ENCODE assay signal across 10 cellular contexts in genomic region chr17:5049314-5049819, GRCh38. TPM values are rescaled to one million over a fixed set of nuclear protein-coding genes. Genes with fewer than 3 reads are reported as not detected.
DNase-seq lines count a peak whose midpoint lies in the region; ATAC-seq and TF ChIP-seq lines count a peak whose summit lies in the region.
"Had no signal": no experiment of that assay in that cellular context is flagged by ENCODE, and none has a peak within 500 bp of the region (broad histone marks: within the 10 kb centered on the region; RNA-seq: fewer than 3 reads in every experiment).

No MANE protein-coding gene starts in this region.

- H3K27ac Mint-ChIP-seq in H9 (peak overlapping the region; percentile 44 to 64 (median 46); a peak in 4 of 7 replicates), chondrocyte (ENCODE audit: unreplicated experiment) (no peak overlapping the region)

- H3K4me3 Mint-ChIP-seq in H9 (no peak overlapping the region), chondrocyte (ENCODE audit: unreplicated experiment) (no peak overlapping the region)

- H3K79me1 ChIP-seq in H9 (ENCODE audit: insufficient read depth, low read depth, low read length, poor library complexity, severe bottlenecking): no peaks in the 10 kb centered on the region

- no peak overlapping the region for H3K23ac ChIP-seq in H9 (ENCODE audit: insufficient read length, low read depth, low read length)

- H3K9me3 Mint-ChIP-seq in H9 (no peaks in the 10 kb centered on the region; a peak in 1 of 5 replicates), chondrocyte (ENCODE audit: low read depth) (no peaks in the 10 kb centered on the region)

- H4K91ac ChIP-seq in H9 (ENCODE audit: insufficient read length, low read depth, low read length): no peak overlapping the region

- H3K4me3 ChIP-seq in heart right ventricle: no peak overlapping the region
- H3K4me3 ChIP-seq: lung had no signal

- H3K27ac ChIP-seq in H9 (ENCODE audit: insufficient read length, low read depth, low read length) (no peak overlapping the region), heart right ventricle (peak overlapping the region in 9 of 10 donors; percentile 41 to 85 (median 65))

- H4K5ac ChIP-seq in H9 (ENCODE audit: insufficient read length, low read depth, low read length): no peak overlapping the region

- no peak overlapping the region for H3T11ph ChIP-seq in H9 (ENCODE audit: low read length)

- ATAC-seq in heart right ventricle: peak in 3 of 8 donors; percentile 28 to 62 (median 61)

- H3K14ac ChIP-seq in H9 (ENCODE audit: insufficient read depth, low read length): no peak overlapping the region

- H2BK5ac ChIP-seq in H9 (ENCODE audit: insufficient read length, low read length): no peak overlapping the region

- H3K4me1 ChIP-seq in H9 (ENCODE audit: insufficient read depth, low read length): no peaks in the 10 kb centered on the region
- H3K4me1 ChIP-seq in heart right ventricle: peaks cover 0 to 15% (median 12%) of the 10 kb centered on the region in 9 donors

- no peaks in the 10 kb centered on the region; a peak in 1 of 7 replicates for H3K36me3 Mint-ChIP-seq in H9 (ENCODE audit: insufficient read depth in 1 of 3, low read depth in 3 of 3)
- no peaks in the 10 kb centered on the region for H3K36me3 Mint-ChIP-seq in chondrocyte (ENCODE audit: low read depth)

- H3K4me2 ChIP-seq in H9 (ENCODE audit: insufficient read depth, insufficient read length, low read length): no peak overlapping the region

- H3K27me3 Mint-ChIP-seq in H9 (ENCODE audit: low read depth) (peaks cover 5% of the 10 kb centered on the region), chondrocyte (ENCODE audit: low read depth) (no peaks in the 10 kb centered on the region)

- no peaks in the 10 kb centered on the region for H3K4me1 Mint-ChIP-seq in H9
- H3K4me1 Mint-ChIP-seq in chondrocyte (ENCODE audit: low read depth): no peaks in the 10 kb centered on the region

- intact Hi-C loops in heart right ventricle (cut with DNase I): no loop called here

- no peak overlapping the region for H3K18ac ChIP-seq in H9 (ENCODE audit: insufficient read length, low read depth, low read length)

- no peak overlapping the region for H2BK20ac ChIP-seq in H9 (ENCODE audit: low read depth, low read length, poor library complexity, severe bottlenecking)

- no peak overlapping the region for H2AK5ac ChIP-seq in H9 (ENCODE audit: insufficient read length, low read length)

- no peak overlapping the region for H2AFZ ChIP-seq in H9 (ENCODE audit: low read length)

- no peak overlapping the region for H2BK15ac ChIP-seq in H9 (ENCODE audit: low read depth, low read length)

- H3K9ac ChIP-seq in H9 (ENCODE audit: extremely low read depth, insufficient read length, low read length): no peak overlapping the region

- no peak overlapping the region for H2BK12ac ChIP-seq in H9 (ENCODE audit: insufficient read length, low read depth, low read length)

- H3K56ac ChIP-seq in H9 (ENCODE audit: insufficient read length, low read depth, low read length): no peak overlapping the region

- no peaks in the 10 kb centered on the region for H3K23me2 ChIP-seq in H9 (ENCODE audit: insufficient read length, low read depth, low read length, poor library complexity, severe bottlenecking)

- H4K8ac ChIP-seq in H9 (replicated peaks; ENCODE audit: insufficient read length, low read depth, low read length): no peak overlapping the region

- no peaks in the 10 kb centered on the region for H4K20me1 ChIP-seq in H9 (ENCODE audit: control insufficient read depth, insufficient read depth, insufficient read length)

- no CpG with 5 or more reads among the region's 5 CpGs for WGBS in H9 (ENCODE audit: extremely low coverage, insufficient read length, low lambda C conversion rate)
- WGBS in heart right ventricle, 2 donors: 50 to 57% methylated on average over 5 of the region's 5 CpGs

- H3K36me3 ChIP-seq in heart right ventricle: no peaks in the 10 kb centered on the region

- H3K79me2 ChIP-seq in H9 (ENCODE audit: insufficient read depth, low read length): no peaks in the 10 kb centered on the region

- DNase-seq in H9 (no peak), activated T-cell treated with anti-CD3 and anti-CD28 coated beads for 24 hours (ENCODE audit: low read depth) (peak; percentile 20), heart right ventricle (no peak), NCI-H1092 (lab: John Stamatoyannopoulos, UW) (no peak), NCI-H82 treated with DMSO at 0.1 percent for 48 hours (lab: John Stamatoyannopoulos, UW; ENCODE audit: unreplicated experiment) (no peak), chondrocyte (ENCODE audit: low spot score) (no peak), NCI-H2107 (lab: John Stamatoyannopoulos, UW) (no peak)
- peak; percentile 37 for DNase-seq in stimulated activated CD4-positive, alpha-beta T cell treated with anti-CD3 and anti-CD28 coated beads, Interleukin-2, amount 100 ng/mL, for 4 hours (ENCODE audit: low read depth)
- DNase-seq: NCI-H446 had no signal

- H3K27me3 ChIP-seq in H9 (ENCODE audit: insufficient read depth, low read length) (no peaks in the 10 kb centered on the region), heart right ventricle (no peaks in the 10 kb centered on the region)

- no peak overlapping the region for H3K4ac ChIP-seq in H9 (ENCODE audit: low read depth, low read length)

- no peak overlapping the region for H2BK120ac ChIP-seq in H9 (ENCODE audit: low read depth, low read length, poor library complexity, severe bottlenecking)

- TF ChIP-seq CTCF in H9 (conservative IDR thresholded peaks at IDR 0.05) (no peak), heart right ventricle (IDR thresholded peaks at IDR 0.05) (no peak), chondrocyte (IDR thresholded peaks at IDR 0.05) (no peak)

- H3K9me3 ChIP-seq in H9 (ENCODE audit: control insufficient read depth, low read depth, low read length) (no peaks in the 10 kb centered on the region), heart right ventricle (no peaks in the 10 kb centered on the region)

RNA-seq across cellular contexts. Expression of gene SLC52A1, which starts 14.1 kb away (rescaled TPM):
- 0.15 and 0.17 TPM in 2 replicates for total RNA-seq in H9 (2021)
- under 1 TPM in 3 of 10 donors, not detected in 7; 0.11 to 0.14 (median 0.12) TPM for total RNA-seq in heart right ventricle
- not detected for polyA plus RNA-seq in heart right ventricle
- not detected in 3 replicates for total RNA-seq in chondrocyte

RNA-seq across cellular contexts. Expression of gene ZFP3, which starts 28.9 kb away (rescaled TPM):
- total RNA-seq in H9 (2021) (0.11 and 0.18 TPM in 2 replicates), heart right ventricle (10 to 100 TPM in 8 of 10 donors, 1 to 10 TPM in 2; 7.6 to 14.6 (median 12.2) TPM), chondrocyte (0.29 to 0.69 TPM (median 0.55 TPM) in 3 replicates)
- polyA plus RNA-seq in heart right ventricle: 1 to 10 TPM; 3.1 to 4.5 TPM

RNA-seq across cellular contexts. Expression of gene KIF1C, which starts 51.6 kb away (rescaled TPM):
- total RNA-seq in H9 (2021) (85.6 and 87.3 TPM in 2 replicates), heart right ventricle (100 to 1,000 TPM; 565 to 826 (median 598) TPM), chondrocyte (141 to 193 TPM (median 174 TPM) in 3 replicates)
- polyA plus RNA-seq in heart right ventricle: 100 to 1,000 TPM; 141 to 158 TPM

RNA-seq across cellular contexts. Expression of gene INCA1, which starts 52.0 kb away (rescaled TPM):
- total RNA-seq in H9 (2021) (1.3 and 1.5 TPM in 2 replicates), heart right ventricle (1 to 10 TPM; 1.8 to 2.9 (median 2.2) TPM), chondrocyte (0.74 to 1.5 TPM (median 0.85 TPM) in 3 replicates)
- polyA plus RNA-seq in heart right ventricle: 1 to 10 TPM in 1 of 2 donors, under 1 TPM in 1; 0.83 to 7.8 TPM

Comparison
In these comparisons a context has a peak if more than half of its experiments do, and no peak if none do; other contexts are left out.
1. DNase-seq: peak in activated T-cell treated with anti-CD3 and anti-CD28 coated beads for 24 hours (single experiment) and stimulated activated CD4-positive, alpha-beta T cell treated with anti-CD3 and anti-CD28 coated beads, Interleukin-2, amount 100 ng/mL, for 4 hours (single experiment); none in H9 (single experiment), heart right ventricle (0 of 2), NCI-H1092 (single experiment), NCI-H82 treated with DMSO at 0.1 percent for 48 hours (single experiment), chondrocyte (single experiment) and NCI-H2107 (single experiment).